In genomic region chr2:229714736-229715541, GRCh38 we compare ENCODE assay signal across 9 cellular contexts. TPM values are rescaled to one million over a fixed set of nuclear protein-coding genes. Genes with fewer than 3 reads are reported as not detected.
A peak's percentile ranks its signal among the peaks of the same experiment; 100 is the strongest.
DNase-seq lines count a peak whose midpoint lies in the region; TF ChIP-seq lines count a peak whose summit lies in the region.
"Had no signal": no experiment of that assay in that cellular context is flagged by ENCODE, and none has a peak within 500 bp of the region (broad histone marks: within the 10 kb centered on the region; RNA-seq: fewer than 3 reads in every experiment).

No MANE protein-coding gene starts in this region.

- H3K9me3 ChIP-seq in MM.1S (replicated peaks; ENCODE audit: insufficient read depth, low read length) (no peaks in the 10 kb centered on the region), esophagus (ENCODE audit: control insufficient read depth in 2 of 2, insufficient read depth in 1 of 2, low read depth in 1 of 2, low read length in 1 of 2) (peaks cover 2 to 4% of the 10 kb centered on the region in 2 donors), testis (no peaks in the 10 kb centered on the region)

- H3F3A ChIP-seq in MM.1S (ENCODE audit: insufficient read depth, low read length) = no peaks in the 10 kb centered on the region

- peak overlapping the region; percentile 96 for H3K4me2 ChIP-seq in MM.1S (ENCODE audit: low read depth, low read length)

- no peak for TF ChIP-seq CTCF in MM.1S (IDR thresholded peaks at IDR 0.05; ENCODE audit: low read length)
- no peak for TF ChIP-seq CTCF in testis (IDR thresholded peaks at IDR 0.05)

- H3K4me3 ChIP-seq in H7 (ENCODE audit: insufficient read depth, low read depth, low read length) = peak overlapping the region; percentile 53
- peak overlapping the region; percentile 63; the same call in 1 of the 2 replicates for H3K4me3 ChIP-seq in MM.1S (ENCODE audit: low read length)
- H3K4me3 ChIP-seq in esophagus (ENCODE audit: low read depth in 1 of 2, low read length in 2 of 2) = peak overlapping the region; percentile 0 to 45
- peak overlapping the region; percentile 41 to 57 for H3K4me3 ChIP-seq in testis

- H3K4me1 ChIP-seq in MM.1S (ENCODE audit: low read length) (no peaks in the 10 kb centered on the region), esophagus (ENCODE audit: control insufficient read depth in 2 of 2, insufficient read depth in 2 of 2, low read length in 1 of 2) (peaks cover 5 to 11% of the 10 kb centered on the region in 2 donors), testis (peaks cover 17% of the 10 kb centered on the region)

- WGBS in esophagus, 2 donors = 2% methylated on average over 39 to 60 of the region's 60 CpGs
- 1 to 6% methylated on average over 8 to 59 of the region's 60 CpGs for WGBS in testis, 2 donors

- H3K9ac ChIP-seq in MM.1S (ENCODE audit: low read length) = no peak overlapping the region

- H4K20me1 ChIP-seq in MM.1S (ENCODE audit: insufficient read depth, low read length) = no peaks in the 10 kb centered on the region

- peak; percentile 46 for DNase-seq in NCI-H1092 treated with DMSO at 0.1 percent for 48 hours (lab: John Stamatoyannopoulos, UW)
- no peak for DNase-seq in NCI-H1092 (lab: John Stamatoyannopoulos, UW)
- DNase-seq in H7 = peak; percentile 88
- peak; percentile 58 for DNase-seq in MM.1S
- DNase-seq in activated CD8-positive, alpha-beta memory T cell treated with anti-CD3 and anti-CD28 coated beads for 24 hours = peak; percentile 68
- peak; percentile 34 for DNase-seq in mucosa of gallbladder (ENCODE audit: low spot score)
- DNase-seq in testis = peak; percentile 71

- TF ChIP-seq POLR2A in testis (IDR thresholded peaks at IDR 0.05) = no peak

- intact Hi-C loops in testis (cut with DNase I; ENCODE audit: low total_unique reads) = no loop called here

- H3K36me3 ChIP-seq in H7 (replicated peaks; ENCODE audit: control insufficient read depth, insufficient read depth, low read length) = no peaks in the 10 kb centered on the region
- no peaks in the 10 kb centered on the region for H3K36me3 ChIP-seq in MM.1S (replicated peaks; ENCODE audit: insufficient read depth, low read length)
- no peaks in the 10 kb centered on the region for H3K36me3 ChIP-seq in esophagus (ENCODE audit: control insufficient read depth in 2 of 2, insufficient read depth in 2 of 2, low read length in 1 of 2)
- H3K36me3 ChIP-seq in testis (ENCODE audit: low read depth, missing control alignments) = no peaks in the 10 kb centered on the region

- H3K27me3 ChIP-seq in H7 (ENCODE audit: control insufficient read depth, insufficient read depth, low read length) (peaks cover 26% of the 10 kb centered on the region), MM.1S (replicated peaks; ENCODE audit: insufficient read depth, low read length) (peaks cover 15% of the 10 kb centered on the region), esophagus (ENCODE audit: control insufficient read depth in 1 of 2, insufficient read depth in 2 of 2, low read length in 2 of 2) (peaks cover 0 to 30% of the 10 kb centered on the region in 2 donors), testis (no peaks in the 10 kb centered on the region)

- H3K79me2 ChIP-seq in MM.1S (ENCODE audit: low read length) = no peaks in the 10 kb centered on the region

- no peak overlapping the region for H3K27ac ChIP-seq in MM.1S (ENCODE audit: low read length)
- no peak overlapping the region for H3K27ac ChIP-seq in esophagus (ENCODE audit: low read depth in 2 of 2, low read length in 1 of 2)
- no peak overlapping the region for H3K27ac ChIP-seq in testis
- H3K27ac ChIP-seq: C4-2B had no signal

- H3K9me2 ChIP-seq in MM.1S (replicated peaks; ENCODE audit: insufficient read depth, low read length) = no peaks in the 10 kb centered on the region

- H2AFZ ChIP-seq in MM.1S (ENCODE audit: low read length) = no peak overlapping the region

RNA-seq across cellular contexts. Expression of gene DNER, which starts 0.6 kb away (rescaled TPM):
- 0.70 and 1.0 TPM in 2 replicates for total RNA-seq in H7 (2014; rRNA removed; shearing (Covaris generic))
- polyA plus RNA-seq in esophagus = under 1 TPM; 0.24 to 0.29 TPM
- total RNA-seq in mucosa of gallbladder = 0.43 TPM
- total RNA-seq in testis = 1 to 10 TPM; 2.0 to 4.8 TPM
- 2.9 TPM for polyA plus RNA-seq in testis (ENCODE audit: insufficient read depth, low read depth, low replicate concordance)
